Comparison of ENCODE assay signal across 10 cellular contexts in genomic region chr1:40650075-40650474, GRCh38. TPM values are rescaled to one million over a fixed set of nuclear protein-coding genes. Genes with fewer than 3 reads are reported as not detected.
A peak's percentile ranks its signal among the peaks of the same experiment; 100 is the strongest.
DNase-seq lines count a peak whose midpoint lies in the region; ATAC-seq and TF ChIP-seq lines count a peak whose summit lies in the region.
"Had no signal": no experiment of that assay in that cellular context is flagged by ENCODE, and none has a peak within 500 bp of the region (broad histone marks: within the 10 kb centered on the region; RNA-seq: fewer than 3 reads in every experiment).

No MANE protein-coding gene starts in this region.

- ATAC-seq in activated naive CD8-positive, alpha-beta T cell treated with anti-CD3 and anti-CD28 coated beads, Interleukin-2, amount 50 U/mL, for 24 hours: no peak
- ATAC-seq in left lobe of liver (peak; percentile 33), GM19395 (IDR thresholded peaks at IDR 0.05; ENCODE audit: unreplicated experiment) (no peak)

- no peaks in the 10 kb centered on the region for H3K27me3 ChIP-seq in BE2C

- H3K27me3 Mint-ChIP-seq in activated naive CD8-positive, alpha-beta T cell treated with anti-CD3 and anti-CD28 coated beads, Interleukin-2, amount 50 U/mL, for 24 hours: peaks cover 9% of the 10 kb centered on the region

- H3K36me3 Mint-ChIP-seq in activated naive CD8-positive, alpha-beta T cell treated with anti-CD3 and anti-CD28 coated beads, Interleukin-2, amount 50 U/mL, for 24 hours (ENCODE audit: low read depth): no peaks in the 10 kb centered on the region

- H3K4me1 ChIP-seq in BE2C: peaks cover 9% of the 10 kb centered on the region

- no peaks in the 10 kb centered on the region for H3K9me3 Mint-ChIP-seq in activated naive CD8-positive, alpha-beta T cell treated with anti-CD3 and anti-CD28 coated beads, Interleukin-2, amount 50 U/mL, for 24 hours
- H3K9me3 Mint-ChIP-seq: T-helper 1 cell treated with Interleukin-12 subunit alpha and Interleukin-12 subunit beta and Interleukin-4 antibody, amounts not matched to agents 30 μg/mL and 1 μg/mL, for 36 hours had no signal

- peaks cover 12% of the 10 kb centered on the region for H3K36me3 ChIP-seq in BE2C

- TF ChIP-seq CTCF in BE2C (IDR thresholded peaks at IDR 0.05; ENCODE audit: low read depth, low read length): peak; percentile 34
- TF ChIP-seq CTCF in GM20000 (IDR thresholded peaks at IDR 0.05; ENCODE audit: extremely low read depth, missing control alignments): peak; percentile 25

- H3K27ac Mint-ChIP-seq in activated naive CD8-positive, alpha-beta T cell treated with anti-CD3 and anti-CD28 coated beads, Interleukin-2, amount 50 U/mL, for 24 hours: no peak overlapping the region
- H3K27ac Mint-ChIP-seq: T-helper 1 cell treated with Interleukin-12 subunit alpha and Interleukin-12 subunit beta and Interleukin-4 antibody, amounts not matched to agents 30 μg/mL and 1 μg/mL, for 36 hours had no signal

- H3K4me1 Mint-ChIP-seq in activated naive CD8-positive, alpha-beta T cell treated with anti-CD3 and anti-CD28 coated beads, Interleukin-2, amount 50 U/mL, for 24 hours: peaks cover 4% of the 10 kb centered on the region

- DNase-seq in BE2C: no peak
- peak; percentile 58 for DNase-seq in GM20000 (ENCODE audit: low spot score)
- peak; percentile 16 for DNase-seq in activated naive CD8-positive, alpha-beta T cell treated with anti-CD3 and anti-CD28 coated beads, Interleukin-2, amount 50 U/mL, for 24 hours
- DNase-seq in left lobe of liver (ENCODE audit: low spot score): no peak
- no peak for DNase-seq in NCI-H510A treated with DMSO at 0.1 percent for 48 hours (lab: John Stamatoyannopoulos, UW)
- no peak for DNase-seq in activated gamma-delta T cell treated with Interleukin-2 at 50 U/mL for 16 hours
- no peak for DNase-seq in NCI-H1092 treated with DMSO at 0.1 percent for 48 hours (lab: John Stamatoyannopoulos, UW)
- DNase-seq: amniotic stem cell had no signal

- no peaks in the 10 kb centered on the region for H3K9me3 ChIP-seq in BE2C

- no peak overlapping the region for H3K4me3 Mint-ChIP-seq in activated naive CD8-positive, alpha-beta T cell treated with anti-CD3 and anti-CD28 coated beads, Interleukin-2, amount 50 U/mL, for 24 hours
- H3K4me3 Mint-ChIP-seq: T-helper 1 cell treated with Interleukin-12 subunit alpha and Interleukin-12 subunit beta and Interleukin-4 antibody, amounts not matched to agents 30 μg/mL and 1 μg/mL, for 36 hours had no signal

- no peak overlapping the region for H3K4me3 ChIP-seq in BE2C (ENCODE audit: low read depth, low read length)

RNA-seq across cellular contexts. Expression of gene RIMS3, which starts 15.4 kb away (rescaled TPM):
- 47.8 TPM for polyA plus RNA-seq in BE2C (2012; ENCODE audit: insufficient read depth, insufficient read length, low read depth)
- total RNA-seq in left lobe of liver: 1.0 TPM

RNA-seq across cellular contexts. Expression of gene NFYC, which starts 41.4 kb away (rescaled TPM):
- polyA plus RNA-seq in BE2C (2012; ENCODE audit: insufficient read depth, insufficient read length, low read depth): 88.4 TPM
- total RNA-seq in left lobe of liver: 26.8 TPM

Comparison
In these comparisons a context has a peak if more than half of its experiments do, and no peak if none do; other contexts are left out.
1. DNase-seq: peak in GM20000 (single experiment) and activated naive CD8-positive, alpha-beta T cell treated with anti-CD3 and anti-CD28 coated beads, Interleukin-2, amount 50 U/mL, for 24 hours (single experiment); none in BE2C (single experiment), left lobe of liver (single experiment), NCI-H510A treated with DMSO at 0.1 percent for 48 hours (single experiment), activated gamma-delta T cell treated with Interleukin-2 at 50 U/mL for 16 hours (single experiment) and NCI-H1092 treated with DMSO at 0.1 percent for 48 hours (single experiment).